Comparison of ENCODE assay signal across 29 cellular contexts in the genomic region with DNA sequence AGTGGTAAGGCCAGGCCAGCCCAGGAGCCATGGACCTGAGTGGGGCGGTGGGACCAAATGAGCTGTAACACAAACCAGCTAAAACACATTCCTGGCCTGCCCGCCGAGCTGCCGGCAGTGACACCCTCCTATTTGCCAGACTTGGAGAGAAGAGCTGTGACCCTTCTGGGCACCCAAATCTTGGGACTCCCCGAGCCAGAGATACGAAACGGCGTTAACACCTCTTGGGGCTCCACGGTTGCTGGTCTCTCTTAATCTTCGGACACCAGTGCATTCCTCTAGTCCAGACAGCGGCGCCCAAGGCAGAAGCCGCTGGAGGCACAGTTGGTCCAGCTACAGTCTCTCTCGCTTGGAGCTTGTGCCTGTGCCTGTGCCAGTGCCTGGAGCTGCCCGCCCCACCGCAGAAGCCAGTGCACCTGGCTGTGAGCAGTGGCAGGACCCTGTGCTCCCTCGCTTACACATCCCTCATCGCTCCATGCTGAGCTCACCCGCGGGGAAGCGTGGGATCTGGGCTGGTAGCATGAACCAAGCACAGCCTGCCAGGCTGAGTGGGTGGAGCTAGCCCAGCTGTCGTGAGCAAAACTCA.
A peak's percentile ranks its signal among the peaks of the same experiment; 100 is the strongest.
DNase-seq lines count a peak whose midpoint lies in the region; TF ChIP-seq lines count a peak whose summit lies in the region.
"Had no signal": no experiment of that assay in that cellular context is flagged by ENCODE, and none has a peak within 500 bp of the region (broad histone marks: within the 10 kb centered on the region; RNA-seq: fewer than 3 reads in every experiment).

No MANE protein-coding gene starts in this region.

- no peak for TF ChIP-seq POLR2A in suprapubic skin (IDR thresholded peaks at IDR 0.05)

- H3K36me3 Mint-ChIP-seq in progenitor cell of endocrine pancreas (ENCODE audit: insufficient read depth): peaks cover 3% of the 10 kb centered on the region
- H3K36me3 Mint-ChIP-seq: activated naive CD8-positive, alpha-beta T cell had no signal

- H3K9me3 Mint-ChIP-seq in progenitor cell of endocrine pancreas (ENCODE audit: low read depth): peaks cover 5% of the 10 kb centered on the region
- H3K9me3 Mint-ChIP-seq: nephron had no signal

- no peak overlapping the region for H3K27ac ChIP-seq in suprapubic skin
- H3K27ac ChIP-seq: epithelial cell of prostate, pancreas, right atrium auricular region, upper lobe of left lung had no signal

- H3K4me1 ChIP-seq in suprapubic skin: no peaks in the 10 kb centered on the region
- H3K4me1 ChIP-seq: pancreas, right atrium auricular region, upper lobe of left lung had no signal

- H3K27ac Mint-ChIP-seq in progenitor cell of endocrine pancreas: no peak overlapping the region
- H3K27ac Mint-ChIP-seq: activated CD4-positive, alpha-beta T cell treated with anti-CD3 and anti-CD28 coated beads for 36 hours; activated CD8-positive, alpha-beta T cell treated with anti-CD3 and anti-CD28 coated beads, Interleukin-2, amount 10 ng/mL, durations not matched to agents 7 days and 5 days; activated naive CD8-positive, alpha-beta T cell; activated T-helper 17 cell treated with anti-CD3 and anti-CD28 coated beads, Interleukin-2, amount 50 U/mL, for 72 hours; CD4-positive, alpha-beta T cell; nephron; T-helper 2 cell treated with Interferon-gamma antibody and Interleukin-4, amounts not matched to agents 5 μg/mL and 100 μg/mL, for 36 hours had no signal

- H3K4me1 Mint-ChIP-seq in progenitor cell of endocrine pancreas (ENCODE audit: low read depth): peaks cover 2% of the 10 kb centered on the region
- H3K4me1 Mint-ChIP-seq: activated CD4-positive, alpha-beta T cell treated with anti-CD3 and anti-CD28 coated beads for 36 hours; activated T-helper 17 cell treated with anti-CD3 and anti-CD28 coated beads, Interleukin-2, amount 50 U/mL, for 72 hours; nephron had no signal

- no peak for TF ChIP-seq CTCF in progenitor cell of endocrine pancreas (IDR thresholded peaks at IDR 0.05; ENCODE audit: unreplicated experiment)
- TF ChIP-seq CTCF in suprapubic skin (IDR thresholded peaks at IDR 0.05): no peak

- peak; percentile 2 for DNase-seq in activated gamma-delta T cell (lab: John Stamatoyannopoulos, UW)
- DNase-seq in activated gamma-delta T cell treated with Interleukin-2 at 50 U/mL for 16 hours: no peak
- peak; percentile 6 for DNase-seq in UCSD-AML1 (lab: John Stamatoyannopoulos, UW; ENCODE audit: unreplicated experiment)
- peak; percentile 26 for DNase-seq in occipital lobe (lab: John Stamatoyannopoulos, UW)
- no peak for DNase-seq in NCI-H774 (lab: John Stamatoyannopoulos, UW)
- no peak for DNase-seq in stimulated activated CD4-positive, alpha-beta T cell treated with anti-CD3 and anti-CD28 coated beads, Interleukin-4, amount 100 ng/mL, for 4 hours
- DNase-seq in progenitor cell of endocrine pancreas (ENCODE audit: low spot score, unreplicated experiment): no peak
- no peak for DNase-seq in suprapubic skin (ENCODE audit: low spot score in 2 of 2)
- DNase-seq: activated CD4-positive, alpha-beta T cell treated with anti-CD3 and anti-CD28 coated beads for 36 hours; activated CD8-positive, alpha-beta T cell treated with anti-CD3 and anti-CD28 coated beads, Interleukin-2, amount 10 ng/mL, durations not matched to agents 7 days and 5 days; CD4-positive, alpha-beta T cell; effector CD8-positive, alpha-beta T cell; GOT3; mammary epithelial cell; NCI-H1092 treated with DMSO at 0.1 percent for 48 hours; NCI-H2029; NCI-H226; NCI-H526 treated with DMSO at 0.1 percent for 48 hours; SIG-M5; substantia nigra had no signal

- 90% methylated on average over 18 of the region's 22 CpGs for WGBS in suprapubic skin

- no peaks in the 10 kb centered on the region for H3K36me3 ChIP-seq in suprapubic skin
- H3K36me3 ChIP-seq: pancreas, right atrium auricular region, upper lobe of left lung had no signal

- no peak overlapping the region for H3K4me3 Mint-ChIP-seq in progenitor cell of endocrine pancreas (ENCODE audit: low read depth)
- H3K4me3 Mint-ChIP-seq: activated CD4-positive, alpha-beta T cell treated with anti-CD3 and anti-CD28 coated beads for 36 hours; activated CD8-positive, alpha-beta T cell treated with anti-CD3 and anti-CD28 coated beads, Interleukin-2, amount 10 ng/mL, durations not matched to agents 7 days and 5 days; activated naive CD8-positive, alpha-beta T cell; activated T-helper 17 cell treated with anti-CD3 and anti-CD28 coated beads, Interleukin-2, amount 50 U/mL, for 72 hours; CD4-positive, alpha-beta T cell; nephron; T-helper 2 cell treated with Interferon-gamma antibody and Interleukin-4, amounts not matched to agents 5 μg/mL and 100 μg/mL, for 36 hours had no signal

- H3K9me3 ChIP-seq in suprapubic skin: peaks cover 4% of the 10 kb centered on the region
- H3K9me3 ChIP-seq: pancreas, right atrium auricular region, upper lobe of left lung had no signal

- no peaks in the 10 kb centered on the region for H3K27me3 ChIP-seq in suprapubic skin
- H3K27me3 ChIP-seq: pancreas, right atrium auricular region, upper lobe of left lung had no signal

- no peaks in the 10 kb centered on the region for H3K27me3 Mint-ChIP-seq in progenitor cell of endocrine pancreas
- H3K27me3 Mint-ChIP-seq: activated CD4-positive, alpha-beta T cell treated with anti-CD3 and anti-CD28 coated beads for 36 hours; activated naive CD8-positive, alpha-beta T cell; activated T-helper 17 cell treated with anti-CD3 and anti-CD28 coated beads, Interleukin-2, amount 50 U/mL, for 72 hours; CD4-positive, alpha-beta T cell had no signal

- no peak for TF ChIP-seq EP300 in suprapubic skin (IDR thresholded peaks at IDR 0.05)

- no peak overlapping the region for H3K4me3 ChIP-seq in suprapubic skin
- H3K4me3 ChIP-seq: K562, pancreas, right atrium auricular region, upper lobe of left lung had no signal

Comparison
In these comparisons a context has a peak if more than half of its experiments do, and no peak if none do; other contexts are left out.
1. DNase-seq: peak in activated gamma-delta T cell (single experiment), UCSD-AML1 (single experiment) and occipital lobe (single experiment); none in activated gamma-delta T cell treated with Interleukin-2 at 50 U/mL for 16 hours (single experiment), NCI-H774 (single experiment), stimulated activated CD4-positive, alpha-beta T cell treated with anti-CD3 and anti-CD28 coated beads, Interleukin-4, amount 100 ng/mL, for 4 hours (0 of 2), progenitor cell of endocrine pancreas (single experiment) and suprapubic skin (0 of 2).